2 cellular contexts compared by ENCODE assay signal in the genomic region with DNA sequence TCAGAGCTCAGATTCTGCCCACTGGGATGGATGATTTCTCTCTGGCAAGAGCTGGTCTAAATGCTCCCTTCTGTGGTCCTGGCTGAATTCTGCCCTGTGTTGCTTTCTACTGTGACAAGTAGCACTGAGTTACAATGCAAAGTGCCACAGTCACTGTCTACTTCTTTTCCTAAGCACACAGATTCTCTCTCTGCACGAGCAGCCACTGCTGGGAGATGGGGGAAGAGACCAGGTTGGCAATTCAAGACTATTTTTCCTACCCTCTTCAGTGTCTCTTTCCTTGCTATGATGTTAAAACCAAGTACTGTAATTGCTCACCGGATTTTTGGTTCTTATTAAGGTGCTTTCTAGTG.
TF ChIP-seq lines count a peak whose summit lies in the region.

No MANE protein-coding gene starts in this region.

TF ChIP-seq in HepG2, 621 proteins besides CTCF, POLR2A, EP300 and RAD21:
- TF ChIP-seq ZFP36 (IDR thresholded peaks at IDR 0.05; ENCODE audit: borderline replicate concordance, low read depth, low read length, partially characterized antibody): no peak

TF ChIP-seq in H1, 55 proteins besides CTCF, POLR2A, EP300 and RAD21:
- TF ChIP-seq CREB1 (IDR thresholded peaks at IDR 0.05) (no peak), SP2 (IDR thresholded peaks at IDR 0.05; ENCODE audit: low read length) (no peak), EGR1 (IDR thresholded peaks at IDR 0.05; ENCODE audit: borderline replicate concordance, low read depth, low read length) (no peak), RXRA (IDR thresholded peaks at IDR 0.05; ENCODE audit: insufficient read depth, low read depth, low read length) (no peak), SAP30 (IDR thresholded peaks at IDR 0.05; ENCODE audit: insufficient read depth, insufficient replicate concordance, low read length) (no peak), BRCA1 (IDR thresholded peaks at IDR 0.05; ENCODE audit: low read depth, low read length) (no peak), ATF2 (IDR thresholded peaks at IDR 0.05; ENCODE audit: low read length) (no peak), KDM1A (IDR thresholded peaks at IDR 0.05; ENCODE audit: borderline replicate concordance, low read length) (no peak), RNF2 (IDR thresholded peaks at IDR 0.05; ENCODE audit: borderline replicate concordance, low read depth, low read length, missing control alignments, poor library complexity, severe bottlenecking) (no peak), NRF1 (IDR thresholded peaks at IDR 0.05; ENCODE audit: low read depth, low read length) (no peak), NANOG (IDR thresholded peaks at IDR 0.05; ENCODE audit: insufficient read depth, low read depth, low read length, poor library complexity, severe bottlenecking) (no peak), MAFK (IDR thresholded peaks at IDR 0.05; ENCODE audit: low read depth, low read length) (no peak), FOSL1 (IDR thresholded peaks at IDR 0.05; ENCODE audit: insufficient read depth, low read depth, low read length) (no peak), SIX5 (IDR thresholded peaks at IDR 0.05; ENCODE audit: low read depth, low read length) (no peak), YY1 (IDR thresholded peaks at IDR 0.05; ENCODE audit: low read depth, low read length) (no peak), EZH2 (IDR thresholded peaks at IDR 0.05; ENCODE audit: low read depth, low read length, severe bottlenecking) (no peak), GABPA (IDR thresholded peaks at IDR 0.05; ENCODE audit: borderline replicate concordance, insufficient read depth, low read length) (no peak)
